In genomic region chr17:43984521-43984920, GRCh38 we compare ENCODE assay signal across 9 cellular contexts. TPM values are rescaled to one million over a fixed set of nuclear protein-coding genes. Genes with fewer than 3 reads are reported as not detected.
DNase-seq lines count a peak whose midpoint lies in the region; ATAC-seq and TF ChIP-seq lines count a peak whose summit lies in the region.
"Had no signal": no experiment of that assay in that cellular context is flagged by ENCODE, and none has a peak within 500 bp of the region (broad histone marks: within the 10 kb centered on the region; RNA-seq: fewer than 3 reads in every experiment).

No MANE protein-coding gene starts in this region.

- POLR2A ChIA-PET in CD4-positive, alpha-beta T cell (lab: Charles Lee), result no interaction called here

- H3K4me1 Mint-ChIP-seq in neural crest cell, result no peaks in the 10 kb centered on the region
- H3K4me1 Mint-ChIP-seq in CD4-positive, alpha-beta T cell (ENCODE audit: low read depth), result no peaks in the 10 kb centered on the region

- intact Hi-C loops in colonic mucosa (cut with DNase I), result no loop called here
- intact Hi-C loops in CD4-positive, alpha-beta T cell (cut with DNase I, micrococcal nuclease), result no loop called here

- no peak overlapping the region for H3K27ac Mint-ChIP-seq in neural crest cell (ENCODE audit: unreplicated experiment)
- H3K27ac Mint-ChIP-seq in CD4-positive, alpha-beta T cell, result no peak overlapping the region

- CTCF ChIA-PET in CD4-positive, alpha-beta T cell (lab: Charles Lee), result no interaction called here

- H3K4me3 Mint-ChIP-seq in neural crest cell, result peak overlapping the region; percentile 77
- H3K4me3 Mint-ChIP-seq in CD4-positive, alpha-beta T cell, result no peak overlapping the region

- H3K4me1 ChIP-seq in ES-I3 (ENCODE audit: insufficient read depth, low read length) (no peaks in the 10 kb centered on the region), colonic mucosa (peaks cover 8% of the 10 kb centered on the region)

- H3K27me3 ChIP-seq in colonic mucosa, result peaks cover 29% of the 10 kb centered on the region
- H3K27me3 ChIP-seq in CD4-positive, alpha-beta T cell (ENCODE audit: control insufficient read depth, insufficient read depth, low read length), result peaks cover 63% of the 10 kb centered on the region

- H3K9ac ChIP-seq in ES-I3 (ENCODE audit: low read depth, low read length) (peak overlapping the region; percentile 60), colonic mucosa (ENCODE audit: low read depth in 2 of 2, low read length in 2 of 2) (no peak overlapping the region)

- H3K4me3 ChIP-seq in colonic mucosa, result peak overlapping the region; percentile 26

- H3K27me3 Mint-ChIP-seq in neural crest cell (ENCODE audit: low read depth), result peaks cover 77% of the 10 kb centered on the region
- peaks cover 81% of the 10 kb centered on the region for H3K27me3 Mint-ChIP-seq in CD4-positive, alpha-beta T cell

- no peaks in the 10 kb centered on the region for H3K9me3 Mint-ChIP-seq in neural crest cell
- H3K9me3 Mint-ChIP-seq in CD4-positive, alpha-beta T cell, result no peaks in the 10 kb centered on the region

- DNase-seq in colonic mucosa, result no peak
- DNase-seq in neural crest cell (ENCODE audit: low read depth, low spot score), result no peak
- no peak for DNase-seq in CD4-positive, alpha-beta T cell
- DNase-seq in mesenteric fat pad (ENCODE audit: low spot score), result no peak
- DNase-seq in NAMALWA (ENCODE audit: low spot score), result no peak
- DNase-seq: activated naive CD4-positive, alpha-beta T cell treated with Interleukin-2 at 50 U/mL for 16 hours; dermis blood vessel endothelial cell; hippocampal formation had no signal

- H3K9me3 ChIP-seq in ES-I3 (ENCODE audit: control insufficient read depth, insufficient read depth, low read length) (no peaks in the 10 kb centered on the region), colonic mucosa (no peaks in the 10 kb centered on the region)
- H3K9me3 ChIP-seq in CD4-positive, alpha-beta T cell (ENCODE audit: control insufficient read depth, low read length), result no peaks in the 10 kb centered on the region

- no peak overlapping the region for H3K27ac ChIP-seq in colonic mucosa
- no peak overlapping the region for H3K27ac ChIP-seq in CD4-positive, alpha-beta T cell (ENCODE audit: low read depth, low read length)

- no peak for ATAC-seq in CD4-positive, alpha-beta T cell (ENCODE audit: poor library complexity)

- H3K36me3 ChIP-seq in ES-I3 (ENCODE audit: insufficient read depth, low read length) (no peaks in the 10 kb centered on the region), colonic mucosa (no peaks in the 10 kb centered on the region)

- no peaks in the 10 kb centered on the region for H3K36me3 Mint-ChIP-seq in neural crest cell (ENCODE audit: low read depth)
- H3K36me3 Mint-ChIP-seq in CD4-positive, alpha-beta T cell (ENCODE audit: low read depth), result no peaks in the 10 kb centered on the region

- no peak for TF ChIP-seq CTCF in colonic mucosa (IDR thresholded peaks at IDR 0.05)
- no peak for TF ChIP-seq CTCF in neural crest cell (conservative IDR thresholded peaks at IDR 0.05)
- no peak for TF ChIP-seq CTCF in CD4-positive, alpha-beta T cell (IDR thresholded peaks at IDR 0.05)

RNA-seq across cellular contexts. Expression of gene NAGS, which starts 19.9 kb away (rescaled TPM):
- total RNA-seq in colonic mucosa (10 to 100 TPM in 1 of 2 donors, 1 to 10 TPM in 1; 5.2 to 14.0 TPM), neural crest cell (0.93 and 1.1 TPM in 2 replicates), mesenteric fat pad (0.80 TPM)
- under 1 TPM; 0.14 to 0.56 TPM for total RNA-seq in CD4-positive, alpha-beta T cell

RNA-seq across cellular contexts. Expression of gene TMEM101, which starts 30.2 kb away (rescaled TPM):
- total RNA-seq in colonic mucosa (10 to 100 TPM; 26.8 to 33.7 TPM), neural crest cell (24.0 and 26.9 TPM in 2 replicates), mesenteric fat pad (15.4 TPM)
- total RNA-seq in CD4-positive, alpha-beta T cell, result 1 to 10 TPM; 8.8 to 9.7 TPM

RNA-seq across cellular contexts. Expression of gene PYY, which starts 30.8 kb away (rescaled TPM):
- total RNA-seq in colonic mucosa, result 100 to 1,000 TPM in 1 of 2 donors, 10 to 100 TPM in 1; 73.8 to 258 TPM
- total RNA-seq in neural crest cell, result not detected in 2 replicates
- total RNA-seq in CD4-positive, alpha-beta T cell, result not detected
- total RNA-seq in mesenteric fat pad, result not detected
- total RNA-seq: dermis blood vessel endothelial cell had no signal

RNA-seq across cellular contexts. Expression of gene PPY, which starts 42.2 kb away (rescaled TPM):
- total RNA-seq in colonic mucosa, result under 1 TPM in 1 of 2 donors, not detected in 1; 0.49 TPM
- not detected in 2 replicates for total RNA-seq in neural crest cell
- total RNA-seq in CD4-positive, alpha-beta T cell, result not detected
- not detected for total RNA-seq in mesenteric fat pad
- total RNA-seq: dermis blood vessel endothelial cell had no signal

Comparison
In these comparisons a context has a peak if more than half of its experiments do, and no peak if none do; other contexts are left out.
1. RNA of gene PYY, which starts 30.8 kb away (total RNA-seq): 73.8 to 258 TPM in colonic mucosa; not detected in neural crest cell, not detected in CD4-positive, alpha-beta T cell and not detected in mesenteric fat pad (single experiment); every median in the first group is over 10 times any median in the second.